8 cellular contexts compared by ENCODE assay signal in genomic region chr6:8102122-8102958, GRCh38. TPM values are rescaled to one million over a fixed set of nuclear protein-coding genes. Genes with fewer than 3 reads are reported as not detected.
DNase-seq lines count a peak whose midpoint lies in the region; ATAC-seq lines count a peak whose summit lies in the region.

EEF1E1 (minus strand) TSS chr6:8102548; CDS start chr6:8102521, 27 bp downstream.

- no peaks in the 10 kb centered on the region for H3K9me3 Mint-ChIP-seq in effector memory CD8-positive, alpha-beta T cell
- peaks cover 2% of the 10 kb centered on the region for H3K9me3 Mint-ChIP-seq in memory B cell

- H3K27me3 Mint-ChIP-seq in effector memory CD8-positive, alpha-beta T cell = peaks cover 17 to 27% of the 10 kb centered on the region in 2 donors
- H3K27me3 Mint-ChIP-seq in memory B cell = peaks cover 15% of the 10 kb centered on the region

- peaks cover 19% of the 10 kb centered on the region for H3K36me3 Mint-ChIP-seq in effector memory CD8-positive, alpha-beta T cell (ENCODE audit: insufficient read depth)
- peaks cover 6% of the 10 kb centered on the region for H3K36me3 Mint-ChIP-seq in memory B cell

- POLR2A ChIA-PET in activated CD8-positive, alpha-beta memory T cell treated with anti-CD3 and anti-CD28 coated beads for 36 hours (lab: Charles Lee) = interaction anchor here (0.5 to 1.5 kb wide), 6 partner anchors 15 to 713 kb away, joined by 3 to 18 read pairs (median 5); partner anchors contain the start of genes BLOC1S5, CAGE1 and RIOK1

- H3K27ac Mint-ChIP-seq in effector memory CD8-positive, alpha-beta T cell = peak within 1 kb of the TSS; percentile 93 to 96
- peak within 1 kb of the TSS; percentile 91 for H3K27ac Mint-ChIP-seq in memory B cell

- peak; percentile 94 for DNase-seq in COR-L47 (lab: John Stamatoyannopoulos, UW)
- peak; percentile 89 for DNase-seq in HT1080 (ENCODE audit: low read depth)
- peak; percentile 95 to 97 for DNase-seq in NOMO-1 (lab: John Stamatoyannopoulos, UW; ENCODE audit: unreplicated experiment in 2 of 2)
- DNase-seq in effector memory CD8-positive, alpha-beta T cell = peak; percentile 87 to 89 (median 88)
- DNase-seq in memory B cell (ENCODE audit: low spot score in 2 of 2) = peak; percentile 74 to 87
- DNase-seq in stimulated activated CD8-positive, alpha-beta memory T cell treated with anti-CD3 and anti-CD28 coated beads, Interleukin-12 subunit alpha, Interleukin-12 subunit beta, amount 100 ng/mL, for 1 hour (ENCODE audit: low read depth) = peak; percentile 95

- peak; percentile 99 for ATAC-seq in GM21367 (IDR thresholded peaks at IDR 0.05; ENCODE audit: unreplicated experiment)
- ATAC-seq in effector memory CD8-positive, alpha-beta T cell (replicated peaks) = peak; percentile 96
- ATAC-seq in memory B cell (ENCODE audit: low read depth) = peak; percentile 97

- CTCF ChIA-PET in activated CD8-positive, alpha-beta memory T cell treated with anti-CD3 and anti-CD28 coated beads for 36 hours (lab: Charles Lee) = interaction anchor here (0.9 kb wide), 1 partner anchor 117 kb away, joined by 3 read pairs; no protein-coding TSS in a partner anchor

- H3K4me3 Mint-ChIP-seq in effector memory CD8-positive, alpha-beta T cell = peak within 1 kb of the TSS; percentile 90 to 97
- peak within 1 kb of the TSS; percentile 99 for H3K4me3 Mint-ChIP-seq in memory B cell

- H3K4me1 Mint-ChIP-seq in effector memory CD8-positive, alpha-beta T cell (ENCODE audit: low read depth in 2 of 2) = peaks cover 17 to 30% of the 10 kb centered on the region in 2 donors
- H3K4me1 Mint-ChIP-seq in memory B cell = peaks cover 6% of the 10 kb centered on the region

RNA-seq across cellular contexts. Expression of gene EEF1E1, which starts in this region (rescaled TPM):
- total RNA-seq in HT1080 (2014; rRNA removed; shearing (Covaris generic)) = 100 and 113 TPM in 2 replicates
- 80.3 and 112 TPM in 2 replicates for polyA plus RNA-seq in HT1080 (2015; cell fraction: cytosol; rRNA removed)
- 51.9 and 57.6 TPM in 2 replicates for polyA plus RNA-seq in HT1080 (2015; cell fraction: nucleus; rRNA removed)
- total RNA-seq in activated CD8-positive, alpha-beta memory T cell treated with anti-CD3 and anti-CD28 coated beads for 36 hours = 10 to 100 TPM; 81.1 to 82.5 TPM

Comparison
In these comparisons a context has a peak if more than half of its experiments do, and no peak if none do; other contexts are left out.
1. Peak in every context shown above with its lines: DNase-seq and ATAC-seq.